Comparison of ENCODE assay signal across 14 cellular contexts in the genomic region with DNA sequence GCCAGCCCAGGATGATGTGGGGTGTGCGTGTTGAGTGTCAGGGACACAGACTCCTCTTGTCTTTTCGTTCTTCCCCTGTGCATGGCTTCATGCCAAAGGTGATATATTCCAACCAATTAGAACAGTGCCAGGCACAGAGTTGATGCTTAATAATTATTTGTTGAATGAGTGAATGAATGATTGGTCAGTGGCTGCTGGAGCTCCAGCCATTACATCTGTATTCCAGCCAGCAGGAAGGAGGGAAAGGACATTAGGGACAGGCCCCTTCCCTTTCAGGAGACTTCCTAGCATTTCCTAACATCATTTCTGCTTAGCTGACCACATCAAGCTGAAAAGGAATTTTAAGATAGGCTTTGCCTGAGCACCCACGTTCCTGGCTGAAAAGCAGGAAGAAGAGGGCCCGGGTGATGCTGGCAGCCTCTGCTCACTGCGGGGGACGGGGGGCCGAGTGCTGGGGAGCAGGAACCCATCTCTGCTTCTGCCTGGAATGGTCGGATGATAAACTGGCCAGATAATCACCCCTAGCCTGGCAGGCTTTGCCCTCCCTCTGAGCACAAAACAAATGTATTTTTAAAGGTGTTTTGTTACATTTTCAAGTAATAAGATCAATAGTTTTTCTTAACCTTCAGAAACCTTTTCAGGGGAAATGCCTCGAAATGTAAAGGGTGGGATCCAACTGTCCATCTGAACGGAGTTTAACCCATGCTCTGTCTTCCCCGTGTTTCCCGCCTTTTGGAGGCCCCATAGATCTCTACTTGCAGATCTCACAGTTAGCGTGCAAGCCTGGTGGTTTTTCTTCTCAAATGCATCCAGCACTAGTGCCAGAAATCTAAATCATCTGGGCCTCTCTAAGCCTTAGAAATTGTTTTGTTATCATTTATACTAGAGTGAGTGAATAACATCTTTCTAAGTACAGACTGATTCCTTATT. TPM values are rescaled to one million over a fixed set of nuclear protein-coding genes. Genes with fewer than 3 reads are reported as not detected.
"Had no signal": no experiment of that assay in that cellular context is flagged by ENCODE, and none has a peak within 500 bp of the region (broad histone marks: within the 10 kb centered on the region; RNA-seq: fewer than 3 reads in every experiment).

No MANE protein-coding gene starts in this region.

- H3K4me3 ChIP-seq: adrenal gland, cardiac muscle cell, gastroesophageal sphincter, heart right ventricle, right lobe of liver, testis had no signal

- H3K9me3 Mint-ChIP-seq: activated naive CD4-positive, alpha-beta T cell treated with anti-CD3 and anti-CD28 coated beads, Interleukin-2, amount 10 ng/mL, durations not matched to agents 7 days and 5 days; activated T-helper 1 cell treated with anti-CD3 and anti-CD28 coated beads, Interleukin-12 subunit alpha, Interleukin-12 subunit beta, Interleukin-2, Interleukin-4 antibody, amounts not matched to agents 30 ng/mL and 10 ng/mL and 1 ng/mL, durations not matched to agents 14 hours and 24 hours and 36 hours; stimulated activated naive CD8-positive, alpha-beta T cell treated with anti-CD3 and anti-CD28 coated beads, Interleukin-15, amount 100 ng/mL, for 72 hours had no signal

- H3K27me3 Mint-ChIP-seq: activated naive CD4-positive, alpha-beta T cell treated with anti-CD3 and anti-CD28 coated beads, Interleukin-2, amount 10 ng/mL, durations not matched to agents 7 days and 5 days; stimulated activated naive CD8-positive, alpha-beta T cell treated with anti-CD3 and anti-CD28 coated beads, Interleukin-15, amount 100 ng/mL, for 72 hours had no signal

- H3K27me3 ChIP-seq: adrenal gland, cardiac muscle cell, gastroesophageal sphincter, heart right ventricle, right lobe of liver, testis had no signal

- DNase-seq: activated naive CD4-positive, alpha-beta T cell treated with anti-CD3 and anti-CD28 coated beads, Interleukin-2, amount 10 ng/mL, durations not matched to agents 7 days and 5 days; heart right ventricle; stimulated activated naive CD8-positive, alpha-beta T cell treated with anti-CD3 and anti-CD28 coated beads, Interleukin-15, amount 100 ng/mL, for 72 hours; SW 1271; testis had no signal

- H3K4me3 Mint-ChIP-seq: activated naive CD4-positive, alpha-beta T cell treated with anti-CD3 and anti-CD28 coated beads, Interleukin-2, amount 10 ng/mL, durations not matched to agents 7 days and 5 days; activated T-helper 1 cell treated with anti-CD3 and anti-CD28 coated beads, Interleukin-12 subunit alpha, Interleukin-12 subunit beta, Interleukin-2, Interleukin-4 antibody, amounts not matched to agents 30 ng/mL and 10 ng/mL and 1 ng/mL, durations not matched to agents 14 hours and 24 hours and 36 hours; neural crest cell; stimulated activated naive CD8-positive, alpha-beta T cell treated with anti-CD3 and anti-CD28 coated beads, Interleukin-15, amount 100 ng/mL, for 72 hours had no signal

- H3K36me3 ChIP-seq: cardiac muscle cell had no signal

- H3K4me1 Mint-ChIP-seq: activated naive CD4-positive, alpha-beta T cell treated with anti-CD3 and anti-CD28 coated beads, Interleukin-2, amount 10 ng/mL, durations not matched to agents 7 days and 5 days; neural crest cell had no signal

- H3K9me3 ChIP-seq: adrenal gland, gastroesophageal sphincter, heart right ventricle, right lobe of liver, testis had no signal

- H3K4me1 ChIP-seq: adrenal gland, gastroesophageal sphincter, heart right ventricle, testis had no signal

- ATAC-seq: gastroesophageal sphincter; heart right ventricle; left colon; stimulated activated naive CD8-positive, alpha-beta T cell treated with anti-CD3 and anti-CD28 coated beads, Interleukin-15, amount 100 ng/mL, for 72 hours had no signal

- H3K27ac ChIP-seq: adrenal gland, cardiac muscle cell, gastroesophageal sphincter, heart right ventricle, right lobe of liver, testis had no signal

- H3K27ac Mint-ChIP-seq: activated naive CD4-positive, alpha-beta T cell treated with anti-CD3 and anti-CD28 coated beads, Interleukin-2, amount 10 ng/mL, durations not matched to agents 7 days and 5 days; activated T-helper 1 cell treated with anti-CD3 and anti-CD28 coated beads, Interleukin-12 subunit alpha, Interleukin-12 subunit beta, Interleukin-2, Interleukin-4 antibody, amounts not matched to agents 30 ng/mL and 10 ng/mL and 1 ng/mL, durations not matched to agents 14 hours and 24 hours and 36 hours; stimulated activated naive CD8-positive, alpha-beta T cell treated with anti-CD3 and anti-CD28 coated beads, Interleukin-15, amount 100 ng/mL, for 72 hours had no signal

RNA-seq across cellular contexts. Expression of a gene that starts 56.6 kb away (rescaled TPM):
- total RNA-seq: activated T-helper 1 cell treated with anti-CD3 and anti-CD28 coated beads, Interleukin-12 subunit alpha, Interleukin-12 subunit beta, Interleukin-2, Interleukin-4 antibody, amounts not matched to agents 30 ng/mL and 10 ng/mL and 1 ng/mL, durations not matched to agents 14 hours and 24 hours and 36 hours; lung microvascular endothelial cell; T-helper 2 cell treated with Interferon-gamma antibody and Interleukin-4, amounts not matched to agents 100 ng/mL and 5 ng/mL, for 36 hours had no signal
